ENCODE assay signal across 1 cellular context in genomic region chr11:118145285-118146227, GRCh38.
A peak's percentile ranks its signal among the peaks of the same experiment; 100 is the strongest.
TF ChIP-seq lines count a peak whose summit lies in the region.

No MANE protein-coding gene starts in this region.

TF ChIP-seq in K562, 482 proteins besides CTCF, POLR2A, EP300 and RAD21 (continued from another document):
- TF ChIP-seq SNRNP70 (optimal IDR thresholded peaks at IDR 0.05; ENCODE audit: low read depth, low read length) (no peak), MTA3 (IDR thresholded peaks at IDR 0.05; ENCODE audit: borderline replicate concordance) (peak; percentile 44; the same call in 1 of the 2 replicates), FOXO4 (CRISPR knock-in tag; IDR thresholded peaks at IDR 0.05) (no peak), MITF (IDR thresholded peaks at IDR 0.05) (no peak), RBBP5 (IDR thresholded peaks at IDR 0.05; ENCODE audit: borderline replicate concordance, insufficient read depth, low read length, poor library complexity, severe bottlenecking) (no peak), CBX8 (IDR thresholded peaks at IDR 0.05; ENCODE audit: borderline replicate concordance, extremely low read depth, low read depth, low read length, poor library complexity, severe bottlenecking) (no peak), ZBTB33 (CRISPR knock-in tag; IDR thresholded peaks at IDR 0.05) (0 out of 2 replicates have a peak, but pooled peaks have one; percentile 9)
